24 cellular contexts compared by ENCODE assay signal in the genomic region with DNA sequence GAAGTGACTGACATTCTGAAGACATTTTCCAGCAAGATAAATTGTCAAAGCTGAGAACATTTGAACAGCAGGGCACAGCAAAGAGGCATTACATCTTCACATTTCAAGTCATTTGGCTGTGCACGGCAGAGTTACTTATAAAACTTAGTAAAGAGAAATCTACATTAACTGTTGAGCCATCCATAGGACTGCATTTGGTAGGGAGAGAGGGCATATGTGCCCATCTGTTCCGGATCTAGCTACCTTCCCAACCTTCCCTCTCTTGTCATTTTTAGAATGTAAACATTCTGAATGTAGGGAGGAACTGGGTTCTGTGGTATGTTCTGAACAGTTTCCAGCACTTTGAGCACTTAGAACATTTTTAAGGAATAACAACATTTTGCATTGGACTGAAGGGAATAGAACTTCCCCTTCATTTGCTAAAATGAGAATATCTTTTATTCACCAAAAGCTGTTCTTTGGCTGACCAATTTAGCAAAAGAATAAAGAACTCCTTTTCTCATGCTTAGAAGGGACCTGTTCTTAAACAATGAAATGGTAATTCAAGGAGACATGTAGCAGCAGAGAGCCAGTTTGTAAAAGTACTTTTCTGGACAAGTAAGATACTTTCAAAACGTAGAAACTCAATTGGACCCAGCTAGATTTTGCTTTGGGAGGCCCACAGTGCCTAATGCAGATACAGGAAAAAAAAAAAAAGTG.
A peak's percentile ranks its signal among the peaks of the same experiment; 100 is the strongest.
DNase-seq lines count a peak whose midpoint lies in the region; ATAC-seq, FAIRE-seq and TF ChIP-seq lines count a peak whose summit lies in the region.
"Had no signal": no experiment of that assay in that cellular context is flagged by ENCODE, and none has a peak within 500 bp of the region (broad histone marks: within the 10 kb centered on the region; RNA-seq: fewer than 3 reads in every experiment).

No MANE protein-coding gene starts in this region.

- H3K27ac ChIP-seq in C4-2B (no peak overlapping the region), HUES48 (ENCODE audit: low read depth, low read length) (peak overlapping the region; percentile 79), GM12878 (ENCODE audit: control insufficient read depth, insufficient read depth) (no peak overlapping the region)
- H3K27ac ChIP-seq: PC-9, SJCRH30 had no signal

- no peaks in the 10 kb centered on the region for H3K9me3 Mint-ChIP-seq in activated CD4-positive, alpha-beta memory T cell treated with anti-CD3 and anti-CD28 coated beads, Interleukin-2, amount 10 ng/mL, durations not matched to agents 7 days and 5 days

- DNase-seq in GM12878 (ENCODE audit: low read depth, low spot score) = no peak
- peak; percentile 36 for DNase-seq in middle frontal gyrus (ENCODE audit: extremely low spot score, low spot score)
- no peak for DNase-seq in OCI-M1 (lab: John Stamatoyannopoulos, UW)
- no peak for DNase-seq in activated CD4-positive, alpha-beta memory T cell treated with anti-CD3 and anti-CD28 coated beads, Interleukin-2, amount 10 ng/mL, durations not matched to agents 7 days and 5 days
- DNase-seq: 8988T; CD4-positive, CD25-positive, alpha-beta regulatory T cell; KBM-7; NCI-H1105 treated with DMSO at 0.1 percent for 48 hours; NCI-H146; NCI-H1930; NCI-H2107; NCI-H446; NCI-H524 treated with DMSO at 0.1 percent for 48 hours; NCI-H774; NK-92 treated with Interleukin-12 subunit alpha and Interleukin-12 subunit beta, amount 100 ng/mL, for 24 hours; PC-9; SJCRH30 had no signal

- no peak for TF ChIP-seq RAD21 in GM12878 (IDR thresholded peaks at IDR 0.05; ENCODE audit: insufficient read depth, low read depth, low read length)

- no peaks in the 10 kb centered on the region for H3K4me1 Mint-ChIP-seq in activated CD4-positive, alpha-beta memory T cell treated with anti-CD3 and anti-CD28 coated beads, Interleukin-2, amount 10 ng/mL, durations not matched to agents 7 days and 5 days
- H3K4me1 Mint-ChIP-seq: CD4-positive, CD25-positive, alpha-beta regulatory T cell had no signal

- 37% methylated on average over 3 of the region's 3 CpGs for WGBS in GM12878 (ENCODE audit: insufficient coverage, insufficient replicate concordance, low lambda C conversion rate, missing lambda C conversion rate)

- no peak overlapping the region for H3K4me3 Mint-ChIP-seq in activated CD4-positive, alpha-beta memory T cell treated with anti-CD3 and anti-CD28 coated beads, Interleukin-2, amount 10 ng/mL, durations not matched to agents 7 days and 5 days
- H3K4me3 Mint-ChIP-seq: CD4-positive, CD25-positive, alpha-beta regulatory T cell had no signal

- POLR2A ChIA-PET in GM12878 (lab: Charles Lee) = no interaction called here
- POLR2A ChIA-PET in activated CD4-positive, alpha-beta memory T cell treated with anti-CD3 and anti-CD28 coated beads, Interleukin-2, amount 10 ng/mL, durations not matched to agents 7 days and 5 days (lab: Charles Lee) = no interaction called here

- no peak for TF ChIP-seq EP300 in GM12878 (IDR thresholded peaks at IDR 0.05; ENCODE audit: borderline replicate concordance in 1 of 2, control insufficient read depth in 1 of 2, low read depth in 2 of 2, low read length in 2 of 2)

- in situ Hi-C loops in GM12878 (cut with MboI) = no loop called here

- H3K79me2 ChIP-seq in GM12878 (ENCODE audit: control insufficient read depth, insufficient read depth, low read length) = no peaks in the 10 kb centered on the region

- TF ChIP-seq POLR2A in GM12878 (IDR thresholded peaks at IDR 0.05; ENCODE audit: low read depth, low read length) = no peak

- no peak for FAIRE-seq in GM12878 (lab: Jason Lieb, UNC)
- FAIRE-seq: H54 had no signal

- H3K4me3 ChIP-seq in HUES48 (ENCODE audit: low read depth, low read length) (peak overlapping the region; percentile 48), GM12878 (no peak overlapping the region)
- H3K4me3 ChIP-seq: PC-9, SJCRH30 had no signal

- CTCF ChIA-PET in GM12878 (lab: Yijun Ruan, JAX) = interaction anchor here (0.6 to 1.7 kb wide), 4 partner anchors 19 to 365 kb away, joined by 3 read pairs; no protein-coding TSS in a partner anchor
- CTCF ChIA-PET in activated CD4-positive, alpha-beta memory T cell treated with anti-CD3 and anti-CD28 coated beads, Interleukin-2, amount 10 ng/mL, durations not matched to agents 7 days and 5 days (lab: Charles Lee) = no interaction called here

- no peaks in the 10 kb centered on the region for H3K36me3 Mint-ChIP-seq in activated CD4-positive, alpha-beta memory T cell treated with anti-CD3 and anti-CD28 coated beads, Interleukin-2, amount 10 ng/mL, durations not matched to agents 7 days and 5 days (ENCODE audit: low read depth)
- H3K36me3 Mint-ChIP-seq: CD4-positive, CD25-positive, alpha-beta regulatory T cell had no signal

- H2AFZ ChIP-seq in GM12878 (ENCODE audit: control insufficient read depth, low read depth, low read length) = 0 out of 2 replicates have a peak overlapping the region, but pooled peaks have one; percentile 24
- H2AFZ ChIP-seq: PC-9 had no signal

- no peak overlapping the region for H3K4me2 ChIP-seq in GM12878 (ENCODE audit: control insufficient read depth, insufficient read depth)
- H3K4me2 ChIP-seq: PC-9 had no signal

- no TSS peak for BruUV-seq in GM12878 (replicated peaks; lab: Mats Ljungman, UMichigan)

- H3K27me3 ChIP-seq in HUES48 (ENCODE audit: control insufficient read depth, insufficient read depth, low read length) (no peaks in the 10 kb centered on the region), GM12878 (replicated peaks in 1 of 2; ENCODE audit: control insufficient read depth in 2 of 2, insufficient read depth in 2 of 2, low read length in 1 of 2) (no peaks in the 10 kb centered on the region)
- H3K27me3 ChIP-seq: SJCRH30 had no signal

- ATAC-seq in GM12878 (no peak), GM18861 (IDR thresholded peaks at IDR 0.05; ENCODE audit: unreplicated experiment) (no peak), HG02970 (IDR thresholded peaks at IDR 0.05; ENCODE audit: low FRiP score, unreplicated experiment) (no peak)
- ATAC-seq: Right ventricle myocardium inferior, SK-N-SH treated with all-trans-retinoic acid at 6 μM for 48 hours had no signal

- no peaks in the 10 kb centered on the region for H4K20me1 ChIP-seq in GM12878 (ENCODE audit: control insufficient read depth, insufficient read depth)

- peaks cover 29% of the 10 kb centered on the region for H3K4me1 ChIP-seq in HUES48 (ENCODE audit: control insufficient read depth, insufficient read depth, low read length)
- H3K4me1 ChIP-seq in GM12878 (ENCODE audit: control insufficient read depth, insufficient read depth, low read length) = no peaks in the 10 kb centered on the region
- H3K4me1 ChIP-seq: SJCRH30 had no signal

- no peak overlapping the region for H3K27ac Mint-ChIP-seq in activated CD4-positive, alpha-beta memory T cell treated with anti-CD3 and anti-CD28 coated beads, Interleukin-2, amount 10 ng/mL, durations not matched to agents 7 days and 5 days
- H3K27ac Mint-ChIP-seq: CD4-positive, CD25-positive, alpha-beta regulatory T cell had no signal

- RAD21 ChIA-PET in GM12878 (lab: Charles Lee; ENCODE audit: unreplicated experiment) = interaction anchor here (0.9 kb wide), 1 partner anchor 32 kb away, joined by 3 read pairs; no protein-coding TSS in a partner anchor

- no peaks in the 10 kb centered on the region for H3K27me3 Mint-ChIP-seq in activated CD4-positive, alpha-beta memory T cell treated with anti-CD3 and anti-CD28 coated beads, Interleukin-2, amount 10 ng/mL, durations not matched to agents 7 days and 5 days
- H3K27me3 Mint-ChIP-seq: CD4-positive, CD25-positive, alpha-beta regulatory T cell had no signal

- no peaks in the 10 kb centered on the region for H3K36me3 ChIP-seq in HUES48 (ENCODE audit: control insufficient read depth, insufficient read depth, low read length)
- no peaks in the 10 kb centered on the region for H3K36me3 ChIP-seq in GM12878 (ENCODE audit: control insufficient read depth in 2 of 2, insufficient read depth in 2 of 2, low read length in 1 of 2)
- H3K36me3 ChIP-seq: SJCRH30 had no signal

- no peaks in the 10 kb centered on the region for H3K9me3 ChIP-seq in HUES48 (ENCODE audit: control insufficient read depth, insufficient read depth, low read length)
- H3K9me3 ChIP-seq in GM12878 (replicated peaks; ENCODE audit: control insufficient read depth, insufficient read depth, low read length) = no peaks in the 10 kb centered on the region
- H3K9me3 ChIP-seq: SJCRH30 had no signal

- intact Hi-C loops in GM12878 (cut with micrococcal nuclease; ENCODE audit: unreplicated experiment) = loop anchor here (5.0 kb wide), 1 partner anchor 67 kb away; no protein-coding TSS in a partner anchor

- TF ChIP-seq CTCF in C4-2B (conservative IDR thresholded peaks at IDR 0.05) (0 out of 2 replicates have a peak, but pooled peaks have one; percentile 4), GM12878 (IDR thresholded peaks at IDR 0.05 in 2 of 3, conservative IDR thresholded peaks at IDR 0.05 in 1 of 3; ENCODE audit: control insufficient read depth in 2 of 3, extremely low read depth in 1 of 3, insufficient read depth in 1 of 3, low read depth in 3 of 3, low read length in 3 of 3) (no peak)

- SMC1A ChIA-PET in GM12878 (lab: Charles Lee; ENCODE audit: uncharacterized antibody, unreplicated experiment) = interaction anchor here (0.6 to 1.5 kb wide), 6 partner anchors 12 to 584 kb away, joined by 3 to 7 read pairs (median 4); no protein-coding TSS in a partner anchor

- H3K9ac ChIP-seq in HUES48 (ENCODE audit: low read depth, low read length) = peak overlapping the region; percentile 20; the same call in 1 of the 2 replicates
- H3K9ac ChIP-seq in GM12878 (ENCODE audit: control insufficient read depth, insufficient read depth, low read length) = no peak overlapping the region

TF ChIP-seq in GM12878, 131 proteins besides CTCF, POLR2A, EP300 and RAD21 (continues in another document):
- TF ChIP-seq, protein P1, sequence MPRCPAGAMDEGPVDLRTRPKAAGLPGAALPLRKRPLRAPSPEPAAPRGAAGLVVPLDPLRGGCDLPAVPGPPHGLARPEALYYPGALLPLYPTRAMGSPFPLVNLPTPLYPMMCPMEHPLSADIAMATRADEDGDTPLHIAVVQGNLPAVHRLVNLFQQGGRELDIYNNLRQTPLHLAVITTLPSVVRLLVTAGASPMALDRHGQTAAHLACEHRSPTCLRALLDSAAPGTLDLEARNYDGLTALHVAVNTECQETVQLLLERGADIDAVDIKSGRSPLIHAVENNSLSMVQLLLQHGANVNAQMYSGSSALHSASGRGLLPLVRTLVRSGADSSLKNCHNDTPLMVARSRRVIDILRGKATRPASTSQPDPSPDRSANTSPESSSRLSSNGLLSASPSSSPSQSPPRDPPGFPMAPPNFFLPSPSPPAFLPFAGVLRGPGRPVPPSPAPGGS (IDR thresholded peaks at IDR 0.05; ENCODE audit: borderline replicate concordance, insufficient read depth, low read depth, low read length, poor library complexity, severe bottlenecking) = no peak
- TF ChIP-seq SREBF2 (IDR thresholded peaks at IDR 0.05; ENCODE audit: low read length) (no peak), CBX5 (IDR thresholded peaks at IDR 0.05; ENCODE audit: low read depth) (no peak), FOS (IDR thresholded peaks at IDR 0.05; ENCODE audit: borderline replicate concordance, extremely low read depth, insufficient read length) (no peak), RFX5 (IDR thresholded peaks at IDR 0.05; ENCODE audit: low read depth, low read length) (no peak), NFYA (IDR thresholded peaks at IDR 0.05; ENCODE audit: borderline replicate concordance, low read depth, low read length) (no peak)
